19 cellular contexts compared by ENCODE assay signal in genomic region chr4:175271010-175271630, GRCh38.
DNase-seq lines count a peak whose midpoint lies in the region; ATAC-seq, FAIRE-seq and TF ChIP-seq lines count a peak whose summit lies in the region.
"Had no signal": no experiment of that assay in that cellular context is flagged by ENCODE, and none has a peak within 500 bp of the region (broad histone marks: within the 10 kb centered on the region; RNA-seq: fewer than 3 reads in every experiment).

No MANE protein-coding gene starts in this region.

- no peaks in the 10 kb centered on the region for H3K36me3 ChIP-seq in GM23248 (ENCODE audit: low read depth)
- H3K36me3 ChIP-seq in SJSA1 = no peaks in the 10 kb centered on the region
- H3K36me3 ChIP-seq in body of pancreas (replicated peaks in 1 of 2; ENCODE audit: insufficient read depth in 1 of 2, low read depth in 2 of 2) = no peaks in the 10 kb centered on the region
- no peaks in the 10 kb centered on the region for H3K36me3 ChIP-seq in neuronal stem cell (replicated peaks in 1 of 2; ENCODE audit: control insufficient read depth in 2 of 2, insufficient read depth in 2 of 2, low read length in 2 of 2)
- H3K36me3 ChIP-seq: left lung had no signal

- no peak for TF ChIP-seq CTCF in body of pancreas (IDR thresholded peaks at IDR 0.05)

- H3K4me1 ChIP-seq in GM23248 (ENCODE audit: insufficient read depth) (no peaks in the 10 kb centered on the region), SJSA1 (replicated peaks) (no peaks in the 10 kb centered on the region), body of pancreas (no peaks in the 10 kb centered on the region), neuronal stem cell (ENCODE audit: control insufficient read depth in 2 of 2, insufficient read depth in 1 of 2, low read depth in 1 of 2, low read length in 2 of 2) (no peaks in the 10 kb centered on the region)
- H3K4me1 ChIP-seq: left lung had no signal

- no peak overlapping the region for H3K23ac ChIP-seq in neuronal stem cell (ENCODE audit: low read depth, low read length, poor library complexity)

- H2BK15ac ChIP-seq in neuronal stem cell (ENCODE audit: low read length) = no peak overlapping the region

- H3K9ac ChIP-seq in GM23248 (no peak overlapping the region), neuronal stem cell (ENCODE audit: low read depth, low read length, poor library complexity) (no peak overlapping the region)

- no peak overlapping the region for H3K14ac ChIP-seq in neuronal stem cell (ENCODE audit: low read length)

- DNase-seq in GM23248 = no peak
- no peak for DNase-seq in SJSA1 (ENCODE audit: low read depth in 1 of 2, low spot score in 2 of 2)
- no peak for DNase-seq in frontal cortex (ENCODE audit: low spot score in 2 of 2)
- no peak for DNase-seq in body of pancreas
- no peak for DNase-seq in pons (ENCODE audit: low spot score)
- no peak for DNase-seq in neuronal stem cell (ENCODE audit: low spot score)
- DNase-seq: activated CD4-positive, alpha-beta T cell treated with anti-CD3 and anti-CD28 coated beads, Interleukin-2, amount 10 ng/mL, durations not matched to agents 24 days and 14 days; amniotic stem cell; DMS79; hypothalamus; KBM-7; left lung; naive thymus-derived CD4-positive, alpha-beta T cell; NCI-H510A; stimulated activated naive CD4-positive, alpha-beta T cell treated with Interleukin-2 at 50 U/mL for 16 hours had no signal

- no peak overlapping the region for H2BK5ac ChIP-seq in neuronal stem cell (ENCODE audit: low read length)

- no peak for FAIRE-seq in frontal cortex (lab: Jason Lieb, UNC)
- FAIRE-seq: GM12891 had no signal

- H3K4ac ChIP-seq in neuronal stem cell (ENCODE audit: low read length) = no peak overlapping the region

- intact Hi-C loops in body of pancreas (cut with DNase I) = no loop called here

- H2BK12ac ChIP-seq in neuronal stem cell (ENCODE audit: low read length) = no peak overlapping the region

- no peak overlapping the region for H4K8ac ChIP-seq in neuronal stem cell (ENCODE audit: low read depth, low read length)

- in situ Hi-C loops in GM23248 (cut with MboI) = no loop called here

- no peak overlapping the region for H2BK120ac ChIP-seq in neuronal stem cell (ENCODE audit: low read depth, low read length)

- H2AK5ac ChIP-seq in neuronal stem cell (ENCODE audit: low read depth, low read length) = no peak overlapping the region

- no peaks in the 10 kb centered on the region for H3K79me2 ChIP-seq in GM23248 (ENCODE audit: insufficient read depth)

- no peak overlapping the region for H3K18ac ChIP-seq in neuronal stem cell (ENCODE audit: low read length)

- no peaks in the 10 kb centered on the region for H3K9me3 ChIP-seq in GM23248 (ENCODE audit: low read depth)
- H3K9me3 ChIP-seq in SJSA1 (replicated peaks) = no peaks in the 10 kb centered on the region
- no peaks in the 10 kb centered on the region for H3K9me3 ChIP-seq in body of pancreas
- no peaks in the 10 kb centered on the region for H3K9me3 ChIP-seq in neuronal stem cell (replicated peaks in 1 of 2; ENCODE audit: control insufficient read depth in 2 of 2, insufficient read depth in 1 of 2, low read depth in 1 of 2, low read length in 2 of 2)
- H3K9me3 ChIP-seq: left lung had no signal

- H4K91ac ChIP-seq in neuronal stem cell (ENCODE audit: low read depth, low read length, poor library complexity) = no peak overlapping the region

- H3F3A ChIP-seq in GM23248 (ENCODE audit: insufficient read depth) = no peaks in the 10 kb centered on the region

- no peaks in the 10 kb centered on the region for H3K9me2 ChIP-seq in GM23248 (ENCODE audit: insufficient read depth)

- H2AFZ ChIP-seq in GM23248 (0 out of 2 replicates have a peak overlapping the region, but pooled peaks have one; percentile 4), neuronal stem cell (ENCODE audit: low read length) (no peak overlapping the region)

- no peak overlapping the region for H3K4me2 ChIP-seq in GM23248 (ENCODE audit: unreplicated experiment)
- H3K4me2 ChIP-seq in neuronal stem cell (ENCODE audit: insufficient read depth, low read length, poor library complexity, severe bottlenecking) = no peak overlapping the region

- no peaks in the 10 kb centered on the region for H4K20me1 ChIP-seq in GM23248 (ENCODE audit: insufficient read depth)

- H3K27me3 ChIP-seq in GM23248 (replicated peaks; ENCODE audit: insufficient read depth) (no peaks in the 10 kb centered on the region), SJSA1 (replicated peaks) (no peaks in the 10 kb centered on the region), body of pancreas (no peaks in the 10 kb centered on the region), neuronal stem cell (ENCODE audit: control insufficient read depth in 3 of 3, insufficient read depth in 3 of 3, low read depth in 1 of 3, low read length in 3 of 3) (no peaks in the 10 kb centered on the region)
- H3K27me3 ChIP-seq: left lung had no signal

- ATAC-seq in GM18858 (IDR thresholded peaks at IDR 0.05; ENCODE audit: unreplicated experiment) (peak; percentile 72), HG03175 (IDR thresholded peaks at IDR 0.05; ENCODE audit: unreplicated experiment) (peak; percentile 86), body of pancreas (no peak)
- ATAC-seq: left lung; naive thymus-derived CD4-positive, alpha-beta T cell had no signal

- WGBS in GM23248 (ENCODE audit: low coverage in 1 of 2, low lambda C conversion rate in 2 of 2, missing lambda C conversion rate in 2 of 2), 2 experiments = 12 to 22% methylated on average over 2 of the region's 2 CpGs
- WGBS in body of pancreas, 2 donors = 45 to 52% methylated on average over 2 of the region's 2 CpGs
- no CpG with 5 or more reads among the region's 2 CpGs for WGBS in neuronal stem cell (ENCODE audit: extremely low coverage in 2 of 2, insufficient read length in 2 of 2, insufficient replicate concordance in 1 of 2), 2 donors

- H3K79me1 ChIP-seq in neuronal stem cell (ENCODE audit: low read depth, low read length) = no peaks in the 10 kb centered on the region

- no peak overlapping the region for H3K27ac ChIP-seq in GM23248
- peak overlapping the region; percentile 21; the same call in 1 of the 2 replicates for H3K27ac ChIP-seq in SJSA1
- no peak overlapping the region for H3K27ac ChIP-seq in body of pancreas
- no peak overlapping the region for H3K27ac ChIP-seq in neuronal stem cell (replicated peaks; ENCODE audit: low read length)
- H3K27ac ChIP-seq: left lung, RWPE1 had no signal

- TF ChIP-seq POLR2A in body of pancreas (IDR thresholded peaks at IDR 0.05) = no peak

- H3K4me3 ChIP-seq in GM23248 = no peak overlapping the region
- no peak overlapping the region for H3K4me3 ChIP-seq in SJSA1
- H3K4me3 ChIP-seq in body of pancreas = no peak overlapping the region
- no peak overlapping the region for H3K4me3 ChIP-seq in neuronal stem cell (ENCODE audit: low read length in 2 of 2)
- H3K4me3 ChIP-seq: left lung had no signal
